12 cellular contexts compared by ENCODE assay signal in genomic region chr17:72554508-72554907, GRCh38.
A peak's percentile ranks its signal among the peaks of the same experiment; 100 is the strongest.
DNase-seq lines count a peak whose midpoint lies in the region; ATAC-seq and TF ChIP-seq lines count a peak whose summit lies in the region.
"Had no signal": no experiment of that assay in that cellular context is flagged by ENCODE, and none has a peak within 500 bp of the region (broad histone marks: within the 10 kb centered on the region; RNA-seq: fewer than 3 reads in every experiment).

No MANE protein-coding gene starts in this region.

- DNase-seq in natural killer cell treated with Interleukin-12 subunit alpha and Interleukin-12 subunit beta and Interleukin-15 and Interleukin-18, amount 100 ng/mL, for 72 hours (ENCODE audit: low spot score), result peak; percentile 54
- no peak for DNase-seq in natural killer cell
- DNase-seq in NCI-H524 (lab: John Stamatoyannopoulos, UW), result peak; percentile 30 to 74
- DNase-seq in lower lobe of right lung, result peak; percentile 6
- no peak for DNase-seq in mesenchymal stem cell
- DNase-seq in NCI-H2107 (lab: John Stamatoyannopoulos, UW), result no peak
- DNase-seq: Caco-2; CD8-positive, alpha-beta memory T cell; H9; KG1 had no signal

- H3K79me1 ChIP-seq in mesenchymal stem cell (replicated peaks; ENCODE audit: low read length, poor library complexity, severe bottlenecking), result peaks cover 24% of the 10 kb centered on the region

- H3K4me3 ChIP-seq in lower lobe of right lung, result no peak overlapping the region
- H3K4me3 ChIP-seq in mesenchymal stem cell (ENCODE audit: insufficient read depth in 1 of 2, low read depth in 1 of 2, low read length in 2 of 2), result no peak overlapping the region
- H3K4me3 ChIP-seq: GM23338 had no signal

- no peak for ATAC-seq in natural killer cell treated with Interleukin-12 subunit alpha and Interleukin-12 subunit beta and Interleukin-15 and Interleukin-18, amount 100 ng/mL, for 72 hours
- ATAC-seq in natural killer cell (no peak), lower lobe of right lung (no peak), HG03469 (IDR thresholded peaks at IDR 0.05; ENCODE audit: unreplicated experiment) (no peak)
- ATAC-seq: GM23338 had no signal

- intact Hi-C loops in natural killer cell (cut with micrococcal nuclease), result no loop called here
- intact Hi-C loops in lower lobe of right lung (cut with DNase I), result no loop called here

- H3K4me1 Mint-ChIP-seq in natural killer cell treated with Interleukin-12 subunit alpha and Interleukin-12 subunit beta and Interleukin-15 and Interleukin-18, amount 100 ng/mL, for 72 hours (ENCODE audit: low read depth in 2 of 2), result no peaks in the 10 kb centered on the region
- H3K4me1 Mint-ChIP-seq in natural killer cell, result no peaks in the 10 kb centered on the region
- H3K4me1 Mint-ChIP-seq: CD8-positive, alpha-beta memory T cell; GM23338 had no signal

- no peaks in the 10 kb centered on the region for H3K9me3 Mint-ChIP-seq in natural killer cell treated with Interleukin-12 subunit alpha and Interleukin-12 subunit beta and Interleukin-15 and Interleukin-18, amount 100 ng/mL, for 72 hours
- no peaks in the 10 kb centered on the region for H3K9me3 Mint-ChIP-seq in natural killer cell
- H3K9me3 Mint-ChIP-seq: CD8-positive, alpha-beta memory T cell had no signal

- H3K27me3 Mint-ChIP-seq in natural killer cell treated with Interleukin-12 subunit alpha and Interleukin-12 subunit beta and Interleukin-15 and Interleukin-18, amount 100 ng/mL, for 72 hours, result no peaks in the 10 kb centered on the region
- no peaks in the 10 kb centered on the region for H3K27me3 Mint-ChIP-seq in natural killer cell (ENCODE audit: low read depth in 2 of 2)

- H3K36me3 ChIP-seq in lower lobe of right lung (no peaks in the 10 kb centered on the region), mesenchymal stem cell (ENCODE audit: control insufficient read depth in 1 of 2, insufficient read depth in 2 of 2, low read depth in 1 of 2, low read length in 2 of 2) (peaks cover 0 to 11% of the 10 kb centered on the region in 2 experiments)

- H4K8ac ChIP-seq in mesenchymal stem cell (ENCODE audit: low read length), result no peak overlapping the region

- no peak overlapping the region for H3K4me3 Mint-ChIP-seq in natural killer cell treated with Interleukin-12 subunit alpha and Interleukin-12 subunit beta and Interleukin-15 and Interleukin-18, amount 100 ng/mL, for 72 hours
- no peak overlapping the region for H3K4me3 Mint-ChIP-seq in natural killer cell
- H3K4me3 Mint-ChIP-seq: CD8-positive, alpha-beta memory T cell; GM23338; H9 had no signal

- no peak overlapping the region for H3K4ac ChIP-seq in mesenchymal stem cell (ENCODE audit: low read depth in 1 of 2, low read length in 2 of 2)

- H2BK12ac ChIP-seq in mesenchymal stem cell (ENCODE audit: low read length in 2 of 2), result no peak overlapping the region

- no peak overlapping the region for H3K23ac ChIP-seq in mesenchymal stem cell (ENCODE audit: low read length in 2 of 2)

- no peak overlapping the region for H2BK15ac ChIP-seq in mesenchymal stem cell (ENCODE audit: low read depth, poor library complexity, severe bottlenecking)

- no peaks in the 10 kb centered on the region for H3K27me3 ChIP-seq in lower lobe of right lung (ENCODE audit: low read depth)
- H3K27me3 ChIP-seq in mesenchymal stem cell (ENCODE audit: control insufficient read depth in 1 of 2, insufficient read depth in 1 of 2, low read length in 2 of 2), result peaks cover 0 to 17% of the 10 kb centered on the region in 2 experiments

- H2BK5ac ChIP-seq in mesenchymal stem cell (ENCODE audit: low read depth, low read length, poor library complexity, severe bottlenecking), result no peak overlapping the region

- H3K36me3 Mint-ChIP-seq in natural killer cell treated with Interleukin-12 subunit alpha and Interleukin-12 subunit beta and Interleukin-15 and Interleukin-18, amount 100 ng/mL, for 72 hours, result no peaks in the 10 kb centered on the region
- H3K36me3 Mint-ChIP-seq in natural killer cell, result no peaks in the 10 kb centered on the region
- H3K36me3 Mint-ChIP-seq: CD8-positive, alpha-beta memory T cell had no signal

- no peak overlapping the region for H3K9ac ChIP-seq in mesenchymal stem cell (ENCODE audit: low read length)

- H3K27ac ChIP-seq in lower lobe of right lung (no peak overlapping the region), mesenchymal stem cell (ENCODE audit: low read length, poor library complexity, severe bottlenecking) (no peak overlapping the region)

- no peak overlapping the region for H2BK120ac ChIP-seq in mesenchymal stem cell (ENCODE audit: low read depth, low read length)

- 66% methylated on average over 3 of the region's 5 CpGs for WGBS in mesenchymal stem cell

- H2AFZ ChIP-seq in mesenchymal stem cell (ENCODE audit: low read depth, low read length), result no peak overlapping the region
- H2AFZ ChIP-seq: GM23338 had no signal

- no peak overlapping the region for H2AK5ac ChIP-seq in mesenchymal stem cell (ENCODE audit: low read length, severe bottlenecking)

- TF ChIP-seq CTCF in natural killer cell (IDR thresholded peaks at IDR 0.05) (no peak), lower lobe of right lung (IDR thresholded peaks at IDR 0.05) (no peak)

- H3K4me1 ChIP-seq in lower lobe of right lung, result peaks cover 4% of the 10 kb centered on the region
- H3K4me1 ChIP-seq in mesenchymal stem cell (ENCODE audit: control insufficient read depth, insufficient read depth, low read depth, low read length), result peaks cover 24% of the 10 kb centered on the region
- H3K4me1 ChIP-seq: Caco-2 had no signal

- no peak overlapping the region for H3K14ac ChIP-seq in mesenchymal stem cell (ENCODE audit: low read length in 2 of 2)

- H3K18ac ChIP-seq in mesenchymal stem cell (ENCODE audit: low read depth in 1 of 2, low read length in 2 of 2), result no peak overlapping the region

- H3K9me3 ChIP-seq in lower lobe of right lung (no peaks in the 10 kb centered on the region), mesenchymal stem cell (ENCODE audit: control insufficient read depth, low read length) (no peaks in the 10 kb centered on the region)
- H3K9me3 ChIP-seq: Caco-2 had no signal

- no peak overlapping the region for H3K4me2 ChIP-seq in mesenchymal stem cell (ENCODE audit: low read length, poor library complexity, severe bottlenecking)
- H3K4me2 ChIP-seq: GM23338 had no signal

- H4K91ac ChIP-seq in mesenchymal stem cell (ENCODE audit: low read length), result no peak overlapping the region

- H3K27ac Mint-ChIP-seq in natural killer cell treated with Interleukin-12 subunit alpha and Interleukin-12 subunit beta and Interleukin-15 and Interleukin-18, amount 100 ng/mL, for 72 hours, result no peak overlapping the region
- no peak overlapping the region for H3K27ac Mint-ChIP-seq in natural killer cell
- H3K27ac Mint-ChIP-seq: CD8-positive, alpha-beta memory T cell; GM23338; H9 had no signal

Comparison
In these comparisons a context has a peak if more than half of its experiments do, and no peak if none do; other contexts are left out.
1. DNase-seq: peak in natural killer cell treated with Interleukin-12 subunit alpha and Interleukin-12 subunit beta and Interleukin-15 and Interleukin-18, amount 100 ng/mL, for 72 hours (single experiment), NCI-H524 (2 of 2) and lower lobe of right lung (single experiment); none in natural killer cell (single experiment), mesenchymal stem cell (single experiment) and NCI-H2107 (single experiment).